ENCODE assay signal across 1 cellular context in genomic region chr4:128060620-128061565, GRCh38.
A peak's percentile ranks its signal among the peaks of the same experiment; 100 is the strongest.
TF ChIP-seq lines count a peak whose summit lies in the region.

Gene LARP1B (plus strand): TSS chr4:128061312. CDS start chr4:128074952, 13,640 bp downstream.

TF ChIP-seq in K562, 482 proteins besides CTCF, POLR2A, EP300 and RAD21 (continued from another document and continues in another):
- TF ChIP-seq ZNF511 (CRISPR knock-in tag; IDR thresholded peaks at IDR 0.05) (peak; percentile 92), BRF1 (IDR thresholded peaks at IDR 0.05; ENCODE audit: borderline replicate concordance, extremely low read depth, insufficient read length) (no peak), CHD2 (IDR thresholded peaks at IDR 0.05; ENCODE audit: low read depth, low read length) (peak; percentile 96), TOE1 (IDR thresholded peaks at IDR 0.05; ENCODE audit: borderline replicate concordance) (no peak), TOE1 (CRISPR knock-in tag; IDR thresholded peaks at IDR 0.05; ENCODE audit: borderline replicate concordance, low read depth) (peak; percentile 72; the same call in 1 of the 2 replicates), SAFB (IDR thresholded peaks at IDR 0.05; ENCODE audit: borderline replicate concordance, low read depth, low read length) (peak; percentile 37; the same call in 1 of the 2 replicates), ZNF408 (CRISPR knock-in tag; IDR thresholded peaks at IDR 0.05; ENCODE audit: low read depth) (no peak), NR1H2 (CRISPR knock-in tag; IDR thresholded peaks at IDR 0.05) (0 out of 2 replicates have a peak, but pooled peaks have one; percentile 56), L3MBTL2 (IDR thresholded peaks at IDR 0.05) (peak; percentile 98), DDX20 (tag; IDR thresholded peaks at IDR 0.05; ENCODE audit: low read depth) (no peak), MAX (CRISPR knock-in tag; IDR thresholded peaks at IDR 0.05) (peak; percentile 89), MITF (IDR thresholded peaks at IDR 0.05) (no peak), ZFP1 (CRISPR knock-in tag; IDR thresholded peaks at IDR 0.05) (no peak), FUS (optimal IDR thresholded peaks at IDR 0.05; ENCODE audit: low read depth, low read length) (peak; percentile 59), NR2C2 (CRISPR knock-in tag; IDR thresholded peaks at IDR 0.05) (no peak), NR2C2 (tag; IDR thresholded peaks at IDR 0.05) (peak; percentile 76), ETS1 (conservative IDR thresholded peaks at IDR 0.05; ENCODE audit: control insufficient read depth, low read depth, low read length) (peak; percentile 75; the same call in 1 of the 2 replicates), ZBTB11 (CRISPR knock-in tag; IDR thresholded peaks at IDR 0.05) (peak in 1 of 3 experiments; percentile 42; a peak in 1 of 6 replicates), NR2C1 (IDR thresholded peaks at IDR 0.05) (no peak), NR2C1 (tag; IDR thresholded peaks at IDR 0.05) (no peak), NKRF (IDR thresholded peaks at IDR 0.05; ENCODE audit: borderline replicate concordance) (no peak; the same call in 1 of the 2 replicates), GABPB1 (CRISPR knock-in tag; IDR thresholded peaks at IDR 0.05) (peak; percentile 65), TBP (optimal IDR thresholded peaks at IDR 0.05; ENCODE audit: low read depth, low read length) (peak; percentile 90), HSF4 (CRISPR knock-in tag; IDR thresholded peaks at IDR 0.05; ENCODE audit: borderline replicate concordance) (no peak), CAMTA2 (CRISPR knock-in tag; conservative IDR thresholded peaks at IDR 0.05) (no peak), MYNN (IDR thresholded peaks at IDR 0.05) (peak; percentile 59; the same call in 1 of the 2 replicates), MYNN (CRISPR knock-in tag; IDR thresholded peaks at IDR 0.05) (no peak), REST (CRISPR knock-in tag; IDR thresholded peaks at IDR 0.05; ENCODE audit: low read depth) (peak; percentile 79; the same call in 1 of the 2 replicates), NONO (IDR thresholded peaks at IDR 0.05; ENCODE audit: low read depth in 2 of 2, low read length in 1 of 2) (peak; percentile 87 to 89), HNRNPLL (IDR thresholded peaks at IDR 0.05; ENCODE audit: low read depth, low read length, poor library complexity, severe bottlenecking) (peak; percentile 36), YBX1 (IDR thresholded peaks at IDR 0.05) (no peak), CBX5 (IDR thresholded peaks at IDR 0.05; ENCODE audit: borderline replicate concordance, low read depth) (peak; percentile 36; the same call in 1 of the 2 replicates), NCOR1 (IDR thresholded peaks at IDR 0.05) (peak; percentile 19; the same call in 1 of the 2 replicates), JUN (IDR thresholded peaks at IDR 0.05; ENCODE audit: borderline replicate concordance, low read depth, low read length) (no peak), JUN (CRISPR knock-in tag; IDR thresholded peaks at IDR 0.05; ENCODE audit: borderline replicate concordance) (no peak), MAZ (CRISPR knock-in tag; conservative IDR thresholded peaks at IDR 0.05 in 1 of 2, IDR thresholded peaks at IDR 0.05 in 1 of 2) (peak; percentile 90 to 93; a peak in 3 of 4 replicates), RUNX1 (IDR thresholded peaks at IDR 0.05; ENCODE audit: low read depth) (0 out of 2 replicates have a peak, but pooled peaks have one; percentile 51), ZNF764 (CRISPR knock-in tag; IDR thresholded peaks at IDR 0.05; ENCODE audit: low read depth) (0 out of 2 replicates have a peak, but pooled peaks have one; percentile 38), NR3C1 (CRISPR knock-in tag; IDR thresholded peaks at IDR 0.05) (no peak), E2F4 (CRISPR knock-in tag; IDR thresholded peaks at IDR 0.05; ENCODE audit: low read depth) (no peak), NCOA1 (IDR thresholded peaks at IDR 0.05; ENCODE audit: low read depth) (no peak), AFF4 (CRISPR knock-in tag; IDR thresholded peaks at IDR 0.05) (peak; percentile 30; the same call in 1 of the 2 replicates), CBFB (CRISPR knock-in tag; IDR thresholded peaks at IDR 0.05) (no peak), ZNF583 (CRISPR knock-in tag; IDR thresholded peaks at IDR 0.05) (0 out of 2 replicates have a peak, but pooled peaks have one; percentile 51), PCBP2 (IDR thresholded peaks at IDR 0.05; ENCODE audit: low read depth, low read length, poor library complexity, severe bottlenecking) (no peak), CSDE1 (IDR thresholded peaks at IDR 0.05) (peak in 1 of 2 experiments; percentile 31; a peak in 1 of 4 replicates), XRCC5 (IDR thresholded peaks at IDR 0.05; ENCODE audit: low read depth, low read length) (peak; percentile 75; the same call in 1 of the 2 replicates)
